ENCODE assay signal across 8 cellular contexts in genomic region chr12:55738113-55739024, GRCh38. TPM values are rescaled to one million over a fixed set of nuclear protein-coding genes. Genes with fewer than 3 reads are reported as not detected.
DNase-seq lines count a peak whose midpoint lies in the region; ATAC-seq and TF ChIP-seq lines count a peak whose summit lies in the region.

No MANE protein-coding gene starts in this region.

- intact Hi-C loops in testis (cut with DNase I; ENCODE audit: low total_unique reads) = loop anchor here (10.0 kb wide), 1 partner anchor 66 kb away; no protein-coding TSS in a partner anchor

- H3K9me3 ChIP-seq in RWPE2 (ENCODE audit: severe bottlenecking) = no peaks in the 10 kb centered on the region
- H3K9me3 ChIP-seq in gastroesophageal sphincter = no peaks in the 10 kb centered on the region
- H3K9me3 ChIP-seq in neuron (ENCODE audit: low read length) = no peaks in the 10 kb centered on the region
- H3K9me3 ChIP-seq in testis = no peaks in the 10 kb centered on the region

- TF ChIP-seq EP300 in gastroesophageal sphincter (IDR thresholded peaks at IDR 0.05) = no peak

- H3K36me3 ChIP-seq in RWPE2 (ENCODE audit: low read depth) (no peaks in the 10 kb centered on the region), gastroesophageal sphincter (no peaks in the 10 kb centered on the region), neuron (ENCODE audit: insufficient read depth, low read length) (no peaks in the 10 kb centered on the region), testis (ENCODE audit: low read depth, missing control alignments) (no peaks in the 10 kb centered on the region)

- TF ChIP-seq POLR2A in gastroesophageal sphincter (IDR thresholded peaks at IDR 0.05) (no peak), testis (IDR thresholded peaks at IDR 0.05) (no peak)

- peak overlapping the region; percentile 43 for H3K4me3 ChIP-seq in RWPE2 (ENCODE audit: severe bottlenecking)
- H3K4me3 ChIP-seq in gastroesophageal sphincter = peak overlapping the region; percentile 60 to 67
- H3K4me3 ChIP-seq in neuron (ENCODE audit: low read length) = peak overlapping the region; percentile 58
- H3K4me3 ChIP-seq in testis = peak overlapping the region; percentile 46 to 69

- DNase-seq in ELR (ENCODE audit: low read depth) (peak; percentile 91), H4 (ENCODE audit: low spot score) (peak; percentile 82), RWPE2 (ENCODE audit: low spot score) (peak; percentile 86), testis (peak; percentile 93)
- DNase-seq in activated effector memory CD4-positive, alpha-beta T cell treated with anti-CD3 and anti-CD28 coated beads, Interleukin-2, amount 50 U/mL, for 16 hours = peak; percentile 91

- TF ChIP-seq CTCF in LNCAP (IDR thresholded peaks at IDR 0.05) (peak; percentile 77), RWPE2 (IDR thresholded peaks at IDR 0.05; ENCODE audit: poor library complexity, severe bottlenecking) (peak; percentile 86), gastroesophageal sphincter (IDR thresholded peaks at IDR 0.05) (peak in 3 of 4 experiments; percentile 87 to 97 (median 96)), testis (IDR thresholded peaks at IDR 0.05) (peak; percentile 81 to 97 (median 96))

- 3% methylated on average over 11 of the region's 14 CpGs for WGBS in gastroesophageal sphincter (ENCODE audit: low coverage in 1 of 2), 2 donors
- WGBS in testis, 2 donors = 0 to 1% methylated on average over 13 to 14 of the region's 14 CpGs

- peak overlapping the region; percentile 46 for H2AFZ ChIP-seq in neuron (ENCODE audit: low read depth, low read length)

- no peaks in the 10 kb centered on the region for H3K27me3 ChIP-seq in RWPE2 (ENCODE audit: insufficient read depth, poor library complexity, severe bottlenecking)
- H3K27me3 ChIP-seq in gastroesophageal sphincter = no peaks in the 10 kb centered on the region
- no peaks in the 10 kb centered on the region for H3K27me3 ChIP-seq in neuron (ENCODE audit: insufficient read depth, low read length)
- H3K27me3 ChIP-seq in testis = no peaks in the 10 kb centered on the region

- ATAC-seq in RWPE2 (ENCODE audit: low read depth) = peak; percentile 86
- ATAC-seq in gastroesophageal sphincter = peak; percentile 67

- H3K4me1 ChIP-seq in RWPE2 (ENCODE audit: insufficient read depth, poor library complexity, severe bottlenecking) = peaks cover 4% of the 10 kb centered on the region
- peaks cover 0 to 32% (median 16%) of the 10 kb centered on the region in 3 donors for H3K4me1 ChIP-seq in gastroesophageal sphincter
- peaks cover 25% of the 10 kb centered on the region for H3K4me1 ChIP-seq in neuron (ENCODE audit: insufficient read depth, low read length)
- H3K4me1 ChIP-seq in testis = peaks cover 15% of the 10 kb centered on the region

- H3K27ac ChIP-seq in RWPE2 (ENCODE audit: poor library complexity, severe bottlenecking) = peak overlapping the region; percentile 38
- H3K27ac ChIP-seq in gastroesophageal sphincter = peak overlapping the region; percentile 48 to 79 (median 76)
- H3K27ac ChIP-seq in testis = peak overlapping the region; percentile 69 to 85

RNA-seq across cellular contexts. Expression of gene GDF11, which starts 4.6 kb away (rescaled TPM):
- total RNA-seq in H4 (2014; rRNA removed; shearing (Covaris generic)) = 7.7 and 8.4 TPM in 2 replicates
- total RNA-seq in gastroesophageal sphincter = 1 to 10 TPM; 2.8 to 9.8 (median 3.6) TPM
- 1 to 10 TPM; 3.1 to 3.3 TPM for total RNA-seq in testis
- polyA plus RNA-seq in testis (ENCODE audit: insufficient read depth, low read depth, low replicate concordance) = 3.0 TPM

RNA-seq across cellular contexts. Expression of gene CD63, which starts 9.6 kb away (rescaled TPM):
- 1,118 and 1,197 TPM in 2 replicates for total RNA-seq in H4 (2014; rRNA removed; shearing (Covaris generic))
- total RNA-seq in gastroesophageal sphincter (100 to 1,000 TPM; 500 to 856 (median 792) TPM), testis (100 to 1,000 TPM; 600 to 668 TPM)
- 655 TPM for polyA plus RNA-seq in testis (ENCODE audit: insufficient read depth, low read depth, low replicate concordance)

RNA-seq across cellular contexts. Expression of gene RDH5, which starts 18.2 kb away (rescaled TPM):
- 0.49 and 0.81 TPM in 2 replicates for total RNA-seq in H4 (2014; rRNA removed; shearing (Covaris generic))
- total RNA-seq in gastroesophageal sphincter (10 to 100 TPM; 18.0 to 57.0 (median 31.9) TPM), testis (10 to 100 TPM; 15.1 to 18.0 TPM)
- polyA plus RNA-seq in testis (ENCODE audit: insufficient read depth, low read depth, low replicate concordance) = 9.8 TPM

RNA-seq across cellular contexts. Expression of gene BLOC1S1, which starts 22.5 kb away (rescaled TPM):
- 116 and 160 TPM in 2 replicates for total RNA-seq in H4 (2014; rRNA removed; shearing (Covaris generic))
- total RNA-seq in gastroesophageal sphincter (100 to 1,000 TPM; 187 to 214 (median 196) TPM), testis (100 to 1,000 TPM; 110 to 145 TPM)
- polyA plus RNA-seq in testis (ENCODE audit: insufficient read depth, low read depth, low replicate concordance) = 108 TPM

RNA-seq across cellular contexts. Expression of gene ITGA7, which starts 30.7 kb away (rescaled TPM):
- 0.88 and 1.2 TPM in 2 replicates for total RNA-seq in H4 (2014; rRNA removed; shearing (Covaris generic))
- total RNA-seq in gastroesophageal sphincter = 100 to 1,000 TPM; 143 to 260 (median 182) TPM
- 10 to 100 TPM; 26.4 to 30.6 TPM for total RNA-seq in testis
- 43.3 TPM for polyA plus RNA-seq in testis (ENCODE audit: insufficient read depth, low read depth, low replicate concordance)

Comparison
In these comparisons a context has a peak if more than half of its experiments do, and no peak if none do; other contexts are left out.
1. Peak in every context shown above with its lines: DNase-seq, ATAC-seq, H3K4me3 ChIP-seq and H3K27ac ChIP-seq.